In the genomic region with DNA sequence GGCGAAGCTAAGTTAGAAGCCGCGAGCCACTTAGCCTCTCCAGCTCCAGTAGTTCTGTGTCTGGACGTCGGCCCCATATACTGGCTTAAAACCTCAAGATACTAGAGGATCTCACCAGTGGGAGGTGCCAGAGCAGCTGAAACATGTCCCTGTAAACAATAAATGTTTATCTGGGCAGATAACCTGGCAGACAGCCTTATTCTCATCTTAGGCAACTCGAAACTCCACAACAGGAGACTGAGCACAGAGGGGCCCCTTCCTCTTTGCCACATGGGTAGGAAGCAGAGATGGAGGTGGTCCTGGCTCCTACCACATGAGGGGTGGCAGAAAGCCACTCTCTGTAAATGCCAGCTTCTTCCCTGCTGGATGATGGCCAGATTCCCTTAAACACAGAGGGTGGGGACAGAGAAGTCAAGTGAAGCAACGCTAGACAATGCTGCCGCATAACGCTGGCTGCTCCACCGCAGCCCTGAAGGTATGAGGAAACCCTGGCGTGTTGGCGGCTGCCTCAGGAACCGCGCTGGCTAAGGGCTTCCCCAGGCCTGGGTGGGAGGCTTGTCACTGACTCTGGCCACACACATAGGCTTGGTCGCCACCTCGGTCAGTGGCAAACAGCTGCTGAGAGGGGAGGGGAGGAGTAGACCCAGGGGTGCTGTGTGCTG, we compare ENCODE assay signal across 9 cellular contexts.
DNase-seq lines count a peak whose midpoint lies in the region; ATAC-seq, FAIRE-seq and TF ChIP-seq lines count a peak whose summit lies in the region.
"Had no signal": no experiment of that assay in that cellular context is flagged by ENCODE, and none has a peak within 500 bp of the region (broad histone marks: within the 10 kb centered on the region; RNA-seq: fewer than 3 reads in every experiment).

No MANE protein-coding gene starts in this region.

- H3K4me1 Mint-ChIP-seq in activated T-helper 1 cell treated with anti-CD3 and anti-CD28 coated beads, Interleukin-12 subunit alpha, Interleukin-12 subunit beta, Interleukin-2, Interleukin-4 antibody, amounts not matched to agents 30 ng/mL and 10 ng/mL and 1 ng/mL, durations not matched to agents 14 hours and 24 hours and 36 hours (ENCODE audit: low read depth): peaks cover 36% of the 10 kb centered on the region

- no peak overlapping the region for H3K27ac Mint-ChIP-seq in activated T-helper 1 cell treated with anti-CD3 and anti-CD28 coated beads, Interleukin-12 subunit alpha, Interleukin-12 subunit beta, Interleukin-2, Interleukin-4 antibody, amounts not matched to agents 30 ng/mL and 10 ng/mL and 1 ng/mL, durations not matched to agents 14 hours and 24 hours and 36 hours

- CTCF ChIA-PET in GM12878 (lab: Yijun Ruan, JAX): interaction anchor here (0.8 to 8.4 kb wide), 23 partner anchors 10 to 260 kb away, joined by 3 to 65 read pairs (median 4); no protein-coding TSS in a partner anchor

- H3K4me2 ChIP-seq in GM12878 (ENCODE audit: control insufficient read depth, insufficient read depth): peak overlapping the region; percentile 83

- no peaks in the 10 kb centered on the region for H3K27me3 ChIP-seq in BE2C
- H3K27me3 ChIP-seq in MG63: no peaks in the 10 kb centered on the region
- H3K27me3 ChIP-seq in GM12878 (replicated peaks in 1 of 2; ENCODE audit: control insufficient read depth in 2 of 2, insufficient read depth in 2 of 2, low read length in 1 of 2): no peaks in the 10 kb centered on the region
- no peaks in the 10 kb centered on the region for H3K27me3 ChIP-seq in stomach

- H3K36me3 Mint-ChIP-seq in activated T-helper 1 cell treated with anti-CD3 and anti-CD28 coated beads, Interleukin-12 subunit alpha, Interleukin-12 subunit beta, Interleukin-2, Interleukin-4 antibody, amounts not matched to agents 30 ng/mL and 10 ng/mL and 1 ng/mL, durations not matched to agents 14 hours and 24 hours and 36 hours (ENCODE audit: low read depth): peaks cover 19% of the 10 kb centered on the region
- H3K36me3 Mint-ChIP-seq: activated naive CD4-positive, alpha-beta T cell treated with anti-CD3 and anti-CD28 coated beads, Interleukin-2, amount 50 U/mL, for 72 hours had no signal

- H3K9me3 ChIP-seq in BE2C (no peaks in the 10 kb centered on the region), MG63 (no peaks in the 10 kb centered on the region), GM12878 (replicated peaks; ENCODE audit: control insufficient read depth, insufficient read depth, low read length) (no peaks in the 10 kb centered on the region), stomach (no peaks in the 10 kb centered on the region)

- H2AFZ ChIP-seq in GM12878 (ENCODE audit: control insufficient read depth, low read depth, low read length): no peak overlapping the region; the same call in 1 of the 2 replicates

- no peaks in the 10 kb centered on the region for H3K4me1 ChIP-seq in BE2C
- peaks cover 23% of the 10 kb centered on the region for H3K4me1 ChIP-seq in GM12878 (ENCODE audit: control insufficient read depth, insufficient read depth, low read length)
- H3K4me1 ChIP-seq in stomach: peaks cover 21 to 36% (median 26%) of the 10 kb centered on the region in 4 donors

- ATAC-seq in GM12878: peak; percentile 79

- SMC1A ChIA-PET in GM12878 (lab: Charles Lee; ENCODE audit: uncharacterized antibody, unreplicated experiment): interaction anchor here (0.8 to 7.9 kb wide), 19 partner anchors 8 to 160 kb away, joined by 3 to 74 read pairs (median 4); no protein-coding TSS in a partner anchor

- TF ChIP-seq POLR2A in GM12878 (IDR thresholded peaks at IDR 0.05; ENCODE audit: low read depth, low read length) (no peak), stomach (IDR thresholded peaks at IDR 0.05) (no peak)

- intact Hi-C loops in GM12878 (cut with micrococcal nuclease; ENCODE audit: unreplicated experiment): no loop called here
- intact Hi-C loops in stomach (cut with DNase I; ENCODE audit: low total_unique reads): no loop called here
- intact Hi-C loops in activated T-helper 1 cell treated with anti-CD3 and anti-CD28 coated beads, Interleukin-12 subunit alpha, Interleukin-12 subunit beta, Interleukin-2, Interleukin-4 antibody, amounts not matched to agents 30 ng/mL and 10 ng/mL and 1 ng/mL, durations not matched to agents 14 hours and 24 hours and 36 hours (cut with micrococcal nuclease): no loop called here

- TF ChIP-seq CTCF in BE2C (IDR thresholded peaks at IDR 0.05; ENCODE audit: low read depth, low read length) (peak; percentile 11; the same call in 1 of the 2 replicates), GM12878 (IDR thresholded peaks at IDR 0.05 in 2 of 3, conservative IDR thresholded peaks at IDR 0.05 in 1 of 3; ENCODE audit: control insufficient read depth in 2 of 3, extremely low read depth in 1 of 3, insufficient read depth in 1 of 3, low read depth in 3 of 3, low read length in 3 of 3) (0 out of 6 replicates have a peak, but pooled peaks of 2 of the 3 experiments have one; percentile 1 to 7), stomach (IDR thresholded peaks at IDR 0.05) (no peak)

- H3K9ac ChIP-seq in GM12878 (ENCODE audit: control insufficient read depth, insufficient read depth, low read length): no peak overlapping the region; the same call in 1 of the 2 replicates

- FAIRE-seq in GM12878 (lab: Jason Lieb, UNC): no peak

- POLR2A ChIA-PET in GM12878 (lab: Charles Lee): interaction anchor here (1.1 to 7.8 kb wide), 5 partner anchors 10 to 65 kb away, joined by 3 to 67 read pairs (median 6); no protein-coding TSS in a partner anchor

- H3K27me3 Mint-ChIP-seq in activated T-helper 1 cell treated with anti-CD3 and anti-CD28 coated beads, Interleukin-12 subunit alpha, Interleukin-12 subunit beta, Interleukin-2, Interleukin-4 antibody, amounts not matched to agents 30 ng/mL and 10 ng/mL and 1 ng/mL, durations not matched to agents 14 hours and 24 hours and 36 hours (ENCODE audit: insufficient read depth): no peaks in the 10 kb centered on the region

- no peak overlapping the region for H3K4me3 ChIP-seq in BE2C (ENCODE audit: low read depth, low read length)
- no peak overlapping the region for H3K4me3 ChIP-seq in MG63
- no peak overlapping the region for H3K4me3 ChIP-seq in GM12878
- peak overlapping the region in 1 of 4 donors; percentile 2 for H3K4me3 ChIP-seq in stomach

- H3K27ac ChIP-seq in GM12878 (ENCODE audit: control insufficient read depth, insufficient read depth) (peak overlapping the region; percentile 65), stomach (peak overlapping the region; percentile 34 to 83 (median 75))

- H4K20me1 ChIP-seq in GM12878 (ENCODE audit: control insufficient read depth, insufficient read depth): no peaks in the 10 kb centered on the region

- DNase-seq in BE2C: peak; percentile 19
- DNase-seq in MG63: peak; percentile 23
- no peak for DNase-seq in GM12878 (ENCODE audit: low read depth, low spot score)
- peak; percentile 34 for DNase-seq in inferior parietal cortex (ENCODE audit: extremely low spot score)
- DNase-seq in stomach: peak; percentile 34
- DNase-seq in cortex of kidney (lab: John Stamatoyannopoulos, UW): no peak
- DNase-seq in kidney tubule cell (ENCODE audit: low spot score): no peak
- no peak for DNase-seq in activated T-helper 1 cell treated with anti-CD3 and anti-CD28 coated beads, Interleukin-12 subunit alpha, Interleukin-12 subunit beta, Interleukin-2, Interleukin-4 antibody, amounts not matched to agents 30 ng/mL and 10 ng/mL and 1 ng/mL, durations not matched to agents 14 hours and 24 hours and 36 hours (ENCODE audit: low spot score)

- no TSS peak for BruUV-seq in GM12878 (replicated peaks; lab: Mats Ljungman, UMichigan)

- in situ Hi-C loops in GM12878 (cut with MboI): no loop called here

- TF ChIP-seq EP300 in GM12878 (IDR thresholded peaks at IDR 0.05; ENCODE audit: borderline replicate concordance in 1 of 2, control insufficient read depth in 1 of 2, low read depth in 2 of 2, low read length in 2 of 2) (no peak), stomach (IDR thresholded peaks at IDR 0.05) (no peak)

- 60% methylated on average over 16 of the region's 16 CpGs for WGBS in GM12878 (ENCODE audit: insufficient coverage, insufficient replicate concordance, low lambda C conversion rate, missing lambda C conversion rate)
- 40 to 69% (median 64%) methylated on average over 9 to 16 of the region's 16 CpGs for WGBS in stomach, 5 donors

- H3K36me3 ChIP-seq in BE2C: no peaks in the 10 kb centered on the region
- H3K36me3 ChIP-seq in MG63: no peaks in the 10 kb centered on the region
- H3K36me3 ChIP-seq in GM12878 (ENCODE audit: control insufficient read depth in 2 of 2, insufficient read depth in 2 of 2, low read length in 1 of 2): peaks cover 2 to 3% of the 10 kb centered on the region in 2 experiments; a peak in 2 of 4 replicates
- peaks cover 0 to 15% (median 8%) of the 10 kb centered on the region in 4 donors for H3K36me3 ChIP-seq in stomach

- peak; percentile 19; the same call in 1 of the 2 replicates for TF ChIP-seq RAD21 in GM12878 (IDR thresholded peaks at IDR 0.05; ENCODE audit: insufficient read depth, low read depth, low read length)

- H3K79me2 ChIP-seq in GM12878 (ENCODE audit: control insufficient read depth, insufficient read depth, low read length): no peaks in the 10 kb centered on the region

- H3K4me3 Mint-ChIP-seq in activated T-helper 1 cell treated with anti-CD3 and anti-CD28 coated beads, Interleukin-12 subunit alpha, Interleukin-12 subunit beta, Interleukin-2, Interleukin-4 antibody, amounts not matched to agents 30 ng/mL and 10 ng/mL and 1 ng/mL, durations not matched to agents 14 hours and 24 hours and 36 hours: no peak overlapping the region

- no peaks in the 10 kb centered on the region for H3K9me3 Mint-ChIP-seq in activated T-helper 1 cell treated with anti-CD3 and anti-CD28 coated beads, Interleukin-12 subunit alpha, Interleukin-12 subunit beta, Interleukin-2, Interleukin-4 antibody, amounts not matched to agents 30 ng/mL and 10 ng/mL and 1 ng/mL, durations not matched to agents 14 hours and 24 hours and 36 hours
- H3K9me3 Mint-ChIP-seq: activated naive CD4-positive, alpha-beta T cell treated with anti-CD3 and anti-CD28 coated beads, Interleukin-2, amount 50 U/mL, for 72 hours had no signal

- RAD21 ChIA-PET in GM12878 (lab: Charles Lee; ENCODE audit: unreplicated experiment): interaction anchor here (0.6 to 4.5 kb wide), 17 partner anchors 8 to 122 kb away, joined by 3 to 30 read pairs (median 4); no protein-coding TSS in a partner anchor

TF ChIP-seq in GM12878, 131 proteins besides CTCF, POLR2A, EP300 and RAD21 (continues in another document):
- TF ChIP-seq BHLHE40 (IDR thresholded peaks at IDR 0.05; ENCODE audit: borderline replicate concordance in 1 of 2, low read depth in 2 of 2, low read length in 1 of 2) (peak in 1 of 2 experiments; percentile 16; a peak in 1 of 4 replicates), NR2F1 (conservative IDR thresholded peaks at IDR 0.05) (no peak), TCF12 (IDR thresholded peaks at IDR 0.05; ENCODE audit: low read depth, low read length) (0 out of 2 replicates have a peak, but pooled peaks have one; percentile 8), PAX5 (IDR thresholded peaks at IDR 0.05; ENCODE audit: borderline replicate concordance, low read depth, low read length) (no peak), ETV6 (conservative IDR thresholded peaks at IDR 0.05 in 1 of 2, IDR thresholded peaks at IDR 0.05 in 1 of 2; ENCODE audit: borderline replicate concordance in 1 of 2, low read depth in 1 of 2) (peak in 1 of 2 experiments; percentile 19; a peak in 1 of 4 replicates)

Comparison
In these comparisons a context has a peak if more than half of its experiments do, and no peak if none do; other contexts are left out.
1. DNase-seq: peak in BE2C (single experiment), MG63 (single experiment), inferior parietal cortex (single experiment) and stomach (single experiment); none in GM12878 (single experiment), cortex of kidney (single experiment), kidney tubule cell (single experiment) and activated T-helper 1 cell treated with anti-CD3 and anti-CD28 coated beads, Interleukin-12 subunit alpha, Interleukin-12 subunit beta, Interleukin-2, Interleukin-4 antibody, amounts not matched to agents 30 ng/mL and 10 ng/mL and 1 ng/mL, durations not matched to agents 14 hours and 24 hours and 36 hours (single experiment).
2. CTCF ChIP-seq: peak in BE2C (single experiment) and GM12878 (2 of 3); none in stomach (0 of 7).